ENCODE assay signal across 1 cellular context in genomic region chrX:17413228-17413627, GRCh38.
TF ChIP-seq lines count a peak whose summit lies in the region.

No MANE protein-coding gene starts in this region.

TF ChIP-seq in HEK293, 187 proteins besides CTCF, POLR2A, EP300 and RAD21 (continued from another document):
- TF ChIP-seq AEBP2 (tag by site-specific recombination; IDR thresholded peaks at IDR 0.05; ENCODE audit: borderline replicate concordance) = peak; percentile 56; the same call in 1 of the 2 replicates
- TF ChIP-seq ZIC2 (tag by site-specific recombination; IDR thresholded peaks at IDR 0.05) = no peak
- no peak for TF ChIP-seq SETDB1 (IDR thresholded peaks at IDR 0.05; ENCODE audit: insufficient read length, low read length)
- peak; percentile 38; the same call in 1 of the 2 replicates for TF ChIP-seq PRDM1 (tag by site-specific recombination; IDR thresholded peaks at IDR 0.05)
- peak; percentile 59 for TF ChIP-seq ZNF692 (tag by site-specific recombination; IDR thresholded peaks at IDR 0.05)
- TF ChIP-seq ZNF549 (tag by site-specific recombination; IDR thresholded peaks at IDR 0.05) = no peak
- no peak for TF ChIP-seq ZNF266 (tag by site-specific recombination; IDR thresholded peaks at IDR 0.05; ENCODE audit: low read depth)
- no peak for TF ChIP-seq ZNF175 (tag by site-specific recombination; IDR thresholded peaks at IDR 0.05)
- TF ChIP-seq ZNF677 (tag by site-specific recombination; IDR thresholded peaks at IDR 0.05) = no peak
- no peak for TF ChIP-seq ZNF768 (tag by site-specific recombination; IDR thresholded peaks at IDR 0.05)
- no peak for TF ChIP-seq ZNF280C (tag by site-specific recombination; IDR thresholded peaks at IDR 0.05)
- peak; percentile 71; the same call in 1 of the 2 replicates for TF ChIP-seq ZNF324 (tag by site-specific recombination; IDR thresholded peaks at IDR 0.05)
- 0 out of 2 replicates have a peak, but pooled peaks have one; percentile 41 for TF ChIP-seq ZNF518A (tag by site-specific recombination; conservative IDR thresholded peaks at IDR 0.05; ENCODE audit: low read depth)
- TF ChIP-seq SCRT1 (tag by site-specific recombination; IDR thresholded peaks at IDR 0.05; ENCODE audit: borderline replicate concordance) = no peak
